Comparison of ENCODE assay signal across 10 cellular contexts in genomic region chr16:57283214-57283955, GRCh38. TPM values are rescaled to one million over a fixed set of nuclear protein-coding genes. Genes with fewer than 3 reads are reported as not detected.
A peak's percentile ranks its signal among the peaks of the same experiment; 100 is the strongest.
DNase-seq lines count a peak whose midpoint lies in the region; ATAC-seq, FAIRE-seq and TF ChIP-seq lines count a peak whose summit lies in the region.
"Had no signal": no experiment of that assay in that cellular context is flagged by ENCODE, and none has a peak within 500 bp of the region (broad histone marks: within the 10 kb centered on the region; RNA-seq: fewer than 3 reads in every experiment).

No MANE protein-coding gene starts in this region.

- TF ChIP-seq EP300 in upper lobe of left lung (IDR thresholded peaks at IDR 0.05), result no peak

- peak; percentile 45 to 76 for ATAC-seq in upper lobe of left lung (ENCODE audit: low FRiP score in 2 of 2)

- H3K36me3 ChIP-seq in effector memory CD4-positive, alpha-beta T cell (ENCODE audit: control insufficient read depth, insufficient read depth, low read length), result no peaks in the 10 kb centered on the region
- H3K36me3 ChIP-seq in muscle layer of duodenum (ENCODE audit: control insufficient read depth in 1 of 2, insufficient read depth in 2 of 2, low read length in 2 of 2), result no peaks in the 10 kb centered on the region
- H3K36me3 ChIP-seq in upper lobe of left lung, result no peaks in the 10 kb centered on the region

- CTCF ChIA-PET in activated naive CD4-positive, alpha-beta T cell treated with anti-CD3 and anti-CD28 coated beads, Interleukin-2, amount 10 ng/mL, durations not matched to agents 7 days and 5 days (lab: Charles Lee), result no interaction called here

- peak overlapping the region; percentile 58 for H3K4me3 ChIP-seq in effector memory CD4-positive, alpha-beta T cell (ENCODE audit: insufficient read depth, low read depth, low read length, poor library complexity, severe bottlenecking)
- peak overlapping the region; percentile 50 to 70 for H3K4me3 ChIP-seq in muscle layer of duodenum (ENCODE audit: low read depth in 1 of 2, low read length in 2 of 2)
- peak overlapping the region; percentile 62 to 91 (median 68) for H3K4me3 ChIP-seq in upper lobe of left lung

- TF ChIP-seq POLR2A in upper lobe of left lung (IDR thresholded peaks at IDR 0.05) (peak in 2 of 4 donors; percentile 26 to 50), GM12891 (IDR thresholded peaks at IDR 0.05; ENCODE audit: low read depth, low read length) (no peak)

- peaks cover 18% of the 10 kb centered on the region for H3K4me1 ChIP-seq in effector memory CD4-positive, alpha-beta T cell (ENCODE audit: control insufficient read depth, insufficient read depth, low read length, poor library complexity, severe bottlenecking)
- H3K4me1 ChIP-seq in muscle layer of duodenum (ENCODE audit: control insufficient read depth in 1 of 2, insufficient read depth in 2 of 2, low read length in 2 of 2) (peaks cover 0 to 16% of the 10 kb centered on the region in 2 donors), upper lobe of left lung (peaks cover 15 to 56% (median 31%) of the 10 kb centered on the region in 4 donors)

- no peaks in the 10 kb centered on the region for H3K9me3 ChIP-seq in effector memory CD4-positive, alpha-beta T cell (ENCODE audit: control insufficient read depth, low read length)
- H3K9me3 ChIP-seq in muscle layer of duodenum (ENCODE audit: control insufficient read depth in 1 of 2, low read length in 2 of 2) (no peaks in the 10 kb centered on the region), upper lobe of left lung (no peaks in the 10 kb centered on the region)

- no peak for FAIRE-seq in GM12891 (lab: Jason Lieb, UNC)

- H3K9me3 Mint-ChIP-seq in activated naive CD4-positive, alpha-beta T cell treated with anti-CD3 and anti-CD28 coated beads, Interleukin-2, amount 10 ng/mL, durations not matched to agents 7 days and 5 days, result no peaks in the 10 kb centered on the region

- TF ChIP-seq CTCF in upper lobe of left lung (IDR thresholded peaks at IDR 0.05), result no peak

- peaks cover 75% of the 10 kb centered on the region for H3K27me3 Mint-ChIP-seq in activated naive CD4-positive, alpha-beta T cell treated with anti-CD3 and anti-CD28 coated beads, Interleukin-2, amount 10 ng/mL, durations not matched to agents 7 days and 5 days

- no peak overlapping the region for H3K27ac ChIP-seq in effector memory CD4-positive, alpha-beta T cell (ENCODE audit: insufficient read depth, low read length, poor library complexity, severe bottlenecking)
- no peak overlapping the region for H3K27ac ChIP-seq in muscle layer of duodenum (ENCODE audit: low read length)
- peak overlapping the region; percentile 78 to 86 (median 86) for H3K27ac ChIP-seq in upper lobe of left lung

- no peak for DNase-seq in activated naive CD4-positive, alpha-beta T cell treated with anti-CD3 and anti-CD28 coated beads, Interleukin-2, amount 10 ng/mL, durations not matched to agents 7 days and 5 days
- DNase-seq in activated naive CD4-positive, alpha-beta T cell treated with Interleukin-2 at 50 U/mL for 16 hours, result no peak
- DNase-seq in effector memory CD4-positive, alpha-beta T cell, result no peak
- DNase-seq in upper lobe of left lung, result peak; percentile 24 to 85
- no peak for DNase-seq in inferior parietal cortex (ENCODE audit: extremely low spot score)
- DNase-seq in COR-L47 (lab: John Stamatoyannopoulos, UW), result no peak
- no peak for DNase-seq in GM12891 (ENCODE audit: insufficient read length, low spot score)
- DNase-seq: NCI-H446 treated with DMSO at 0.1 percent for 48 hours, occipital lobe had no signal

- H3K4me3 Mint-ChIP-seq in activated naive CD4-positive, alpha-beta T cell treated with anti-CD3 and anti-CD28 coated beads, Interleukin-2, amount 10 ng/mL, durations not matched to agents 7 days and 5 days, result peak overlapping the region; percentile 65

- peaks cover 31% of the 10 kb centered on the region for H3K4me1 Mint-ChIP-seq in activated naive CD4-positive, alpha-beta T cell treated with anti-CD3 and anti-CD28 coated beads, Interleukin-2, amount 10 ng/mL, durations not matched to agents 7 days and 5 days

- H3K27me3 ChIP-seq in effector memory CD4-positive, alpha-beta T cell (replicated peaks; ENCODE audit: control insufficient read depth, insufficient read depth, low read length, poor library complexity, severe bottlenecking), result peaks cover 6% of the 10 kb centered on the region
- H3K27me3 ChIP-seq in muscle layer of duodenum (ENCODE audit: low read depth, low read length) (no peaks in the 10 kb centered on the region), upper lobe of left lung (peaks cover 0 to 14% (median 8%) of the 10 kb centered on the region in 4 donors)

- H3K27ac Mint-ChIP-seq in activated naive CD4-positive, alpha-beta T cell treated with anti-CD3 and anti-CD28 coated beads, Interleukin-2, amount 10 ng/mL, durations not matched to agents 7 days and 5 days, result no peak overlapping the region

- WGBS in upper lobe of left lung, 2 donors, result 34 to 45% methylated on average over 21 to 24 of the region's 24 CpGs

- H3K36me3 Mint-ChIP-seq in activated naive CD4-positive, alpha-beta T cell treated with anti-CD3 and anti-CD28 coated beads, Interleukin-2, amount 10 ng/mL, durations not matched to agents 7 days and 5 days, result no peaks in the 10 kb centered on the region

TF ChIP-seq in GM12891, 5 proteins besides CTCF, POLR2A, EP300 and RAD21:
- TF ChIP-seq POU2F2 (IDR thresholded peaks at IDR 0.05; ENCODE audit: low read depth, low read length) (no peak), POLR2AphosphoS5 (IDR thresholded peaks at IDR 0.05; ENCODE audit: low read depth, low read length) (no peak), SPI1 (IDR thresholded peaks at IDR 0.05; ENCODE audit: low read depth, low read length) (no peak), TAF1 (IDR thresholded peaks at IDR 0.05; ENCODE audit: low read depth, low read length) (no peak), PAX5 (IDR thresholded peaks at IDR 0.05; ENCODE audit: insufficient read depth, low read length, severe bottlenecking) (no peak)
TF ChIP-seq in GM12891: peak in this region for 0.

RNA-seq across cellular contexts. Expression of gene PLLP, which starts 1.1 kb away (rescaled TPM):
- total RNA-seq in upper lobe of left lung, result 100 to 1,000 TPM in 4 of 6 donors, 10 to 100 TPM in 2; 38.8 to 184 (median 114) TPM
- polyA plus RNA-seq in GM12891 (2012; ENCODE audit: low read depth, missing spikeins), result 0.89 TPM

RNA-seq across cellular contexts. Expression of gene ARL2BP, which starts 38.3 kb away (rescaled TPM):
- total RNA-seq in upper lobe of left lung, result 10 to 100 TPM; 18.9 to 74.9 (median 54.2) TPM
- polyA plus RNA-seq in GM12891 (2012; ENCODE audit: low read depth, missing spikeins), result 19.1 TPM

Comparison
In these comparisons a context has a peak if more than half of its experiments do, and no peak if none do; other contexts are left out.
1. DNase-seq: peak in upper lobe of left lung (2 of 2); none in activated naive CD4-positive, alpha-beta T cell treated with anti-CD3 and anti-CD28 coated beads, Interleukin-2, amount 10 ng/mL, durations not matched to agents 7 days and 5 days (single experiment), activated naive CD4-positive, alpha-beta T cell treated with Interleukin-2 at 50 U/mL for 16 hours (single experiment), effector memory CD4-positive, alpha-beta T cell (0 of 3), inferior parietal cortex (single experiment), COR-L47 (single experiment) and GM12891 (single experiment).
2. H3K27ac ChIP-seq: peak in upper lobe of left lung (4 of 4); none in effector memory CD4-positive, alpha-beta T cell (single experiment) and muscle layer of duodenum (single experiment).
3. Peak in every context shown above with its lines, with median percentiles within 50 percentile points of each other: H3K4me3 ChIP-seq.